In genomic region chr4:26325191-26325590, GRCh38 we compare ENCODE assay signal across 1 cellular context.
TF ChIP-seq lines count a peak whose summit lies in the region.

No MANE protein-coding gene starts in this region.

TF ChIP-seq in WTC11, 78 proteins besides CTCF, POLR2A, EP300 and RAD21 (continued from another document):
- TF ChIP-seq ATF2 (CRISPR knock-in tag; IDR thresholded peaks at IDR 0.05; ENCODE audit: borderline replicate concordance, low read depth) (no peak), CBFB (CRISPR knock-in tag; IDR thresholded peaks at IDR 0.05; ENCODE audit: low read depth) (no peak), EMX1 (CRISPR knock-in tag; IDR thresholded peaks at IDR 0.05) (no peak), ZNF423 (CRISPR knock-in tag; IDR thresholded peaks at IDR 0.05) (no peak), ATF6 (CRISPR knock-in tag; IDR thresholded peaks at IDR 0.05) (no peak), IRF2 (CRISPR knock-in tag; IDR thresholded peaks at IDR 0.05; ENCODE audit: borderline replicate concordance, low read depth) (no peak), TEAD4 (CRISPR knock-in tag; IDR thresholded peaks at IDR 0.05) (no peak), CREM (CRISPR knock-in tag; IDR thresholded peaks at IDR 0.05) (no peak), IRF1 (CRISPR knock-in tag; IDR thresholded peaks at IDR 0.05) (no peak), MYBL2 (CRISPR knock-in tag; IDR thresholded peaks at IDR 0.05) (no peak), JUN (CRISPR knock-in tag; IDR thresholded peaks at IDR 0.05) (no peak), USF1 (CRISPR knock-in tag; IDR thresholded peaks at IDR 0.05) (no peak), ZNF232 (CRISPR knock-in tag; IDR thresholded peaks at IDR 0.05) (no peak), AR (CRISPR knock-in tag; IDR thresholded peaks at IDR 0.05) (no peak), ZNF396 (CRISPR knock-in tag; IDR thresholded peaks at IDR 0.05; ENCODE audit: borderline replicate concordance) (no peak), ZNF219 (CRISPR knock-in tag; IDR thresholded peaks at IDR 0.05; ENCODE audit: borderline replicate concordance) (no peak), ZNF281 (CRISPR knock-in tag; IDR thresholded peaks at IDR 0.05) (no peak)
